In the genomic region with DNA sequence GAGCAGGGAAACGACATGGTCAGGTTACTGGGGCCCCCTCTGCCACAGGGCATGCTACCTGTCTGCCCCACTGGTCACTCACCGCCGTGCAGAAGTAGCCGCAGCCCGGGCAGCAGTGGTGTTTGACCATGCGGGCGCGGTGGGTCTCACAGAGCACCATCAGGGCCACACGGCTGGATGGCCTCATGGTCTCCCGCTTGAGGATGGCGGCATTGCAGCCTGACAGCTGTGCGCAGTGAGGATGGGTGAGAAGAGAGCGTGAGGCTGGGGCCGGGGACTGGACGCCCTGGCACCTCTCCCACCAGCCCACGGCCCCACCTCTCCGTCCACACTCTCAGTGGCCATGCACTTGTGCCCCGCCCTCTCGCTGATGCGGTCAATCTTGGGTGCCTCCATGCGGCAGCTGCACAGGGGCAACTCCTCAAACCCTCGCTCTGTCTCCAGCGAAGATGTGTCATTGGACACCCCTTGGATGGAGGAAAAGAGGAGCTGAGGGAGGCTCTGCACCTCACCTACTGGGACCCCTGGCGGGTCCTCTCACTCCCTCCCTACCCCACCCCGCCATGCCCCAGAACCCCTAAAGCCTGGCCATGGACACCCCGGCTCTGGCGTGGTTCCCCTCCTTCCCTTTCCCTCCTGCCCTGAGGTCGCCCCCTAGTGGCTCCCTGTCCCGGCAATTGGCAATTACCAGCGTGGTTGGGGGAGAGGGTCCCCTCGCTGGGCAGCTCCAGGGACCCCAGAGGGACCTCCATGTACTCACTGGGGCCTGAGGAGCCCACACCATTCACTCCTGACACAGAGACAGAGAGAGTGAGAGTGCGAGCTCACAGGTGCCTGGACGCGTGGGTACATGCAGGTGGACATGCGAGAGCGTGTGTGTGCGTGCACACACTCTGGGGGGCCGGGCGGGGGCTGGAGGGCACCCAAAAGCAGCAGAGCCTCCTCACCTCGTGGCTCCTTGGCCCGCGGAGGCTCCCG, we compare ENCODE assay signal across 8 cellular contexts. TPM values are rescaled to one million over a fixed set of nuclear protein-coding genes. Genes with fewer than 3 reads are reported as not detected.
DNase-seq lines count a peak whose midpoint lies in the region; ATAC-seq, FAIRE-seq and TF ChIP-seq lines count a peak whose summit lies in the region.

No MANE protein-coding gene starts in this region.

- BruUV-seq in PC-9 (replicated peaks; lab: Mats Ljungman, UMichigan), result TSS peak; percentile 33

- no peaks in the 10 kb centered on the region for H4K20me1 ChIP-seq in DOHH2 (ENCODE audit: control insufficient read depth, insufficient read depth, low read depth, low read length)
- H4K20me1 ChIP-seq in PC-9 (ENCODE audit: insufficient read depth), result no peaks in the 10 kb centered on the region

- no peak overlapping the region for H3K4me2 ChIP-seq in DOHH2 (ENCODE audit: low read length)
- no peak overlapping the region for H3K4me2 ChIP-seq in PC-9

- ATAC-seq in GM21825 (IDR thresholded peaks at IDR 0.05; ENCODE audit: unreplicated experiment), result no peak
- ATAC-seq in HG03460 (IDR thresholded peaks at IDR 0.05; ENCODE audit: unreplicated experiment), result no peak

- H3K9me2 ChIP-seq in DOHH2 (replicated peaks; ENCODE audit: control insufficient read depth, low read length) (no peaks in the 10 kb centered on the region), PC-9 (ENCODE audit: insufficient read depth) (no peaks in the 10 kb centered on the region)

- POLR2A ChIA-PET in PC-9 (lab: Charles Lee; ENCODE audit: unreplicated experiment), result no interaction called here

- no peak overlapping the region for H2AFZ ChIP-seq in PC-9

- H3K36me3 ChIP-seq in DOHH2 (ENCODE audit: control insufficient read depth, low read length) (peaks cover 81% of the 10 kb centered on the region), PC-9 (ENCODE audit: low read depth) (0 out of 2 replicates have a peak, but pooled peaks cover 6% of the 10 kb centered on the region), adipocyte (ENCODE audit: control insufficient read depth, insufficient read depth, low read length, severe bottlenecking) (peaks cover 73% of the 10 kb centered on the region), kidney (ENCODE audit: control insufficient read depth in 1 of 2, insufficient read depth in 2 of 2, low read length in 2 of 2) (peaks cover 18 to 40% of the 10 kb centered on the region in 2 donors)

- no peaks in the 10 kb centered on the region for H3F3A ChIP-seq in DOHH2 (ENCODE audit: control insufficient read depth, insufficient read depth)
- H3F3A ChIP-seq in PC-9 (ENCODE audit: insufficient read depth, low read depth), result no peaks in the 10 kb centered on the region

- H3K79me2 ChIP-seq in DOHH2 (ENCODE audit: control insufficient read depth, low read length), result no peaks in the 10 kb centered on the region
- no peaks in the 10 kb centered on the region for H3K79me2 ChIP-seq in PC-9 (ENCODE audit: low read depth)

- no peak overlapping the region for H3K4me3 ChIP-seq in DOHH2 (ENCODE audit: low read length)
- H3K4me3 ChIP-seq in PC-9, result no peak overlapping the region
- H3K4me3 ChIP-seq in adipocyte (ENCODE audit: low read length), result no peak overlapping the region
- no peak overlapping the region for H3K4me3 ChIP-seq in kidney (ENCODE audit: low read length in 2 of 2)

- DNase-seq in PC-9, result peak in 1 of 2 experiments; percentile 17
- DNase-seq in adipocyte (ENCODE audit: low read depth), result peak; percentile 68
- peak; percentile 64 for DNase-seq in kidney
- peak; percentile 35 for DNase-seq in stimulated activated naive CD4-positive, alpha-beta T cell treated with Interleukin-2 at 50 U/mL for 16 hours (lab: John Stamatoyannopoulos, UW)
- no peak for DNase-seq in SHP77 treated with DMSO at 0.1 percent for 48 hours (lab: John Stamatoyannopoulos, UW)

- no peaks in the 10 kb centered on the region for H3K4me1 ChIP-seq in DOHH2 (ENCODE audit: control insufficient read depth, low read length)
- H3K4me1 ChIP-seq in PC-9 (replicated peaks; ENCODE audit: insufficient read depth), result no peaks in the 10 kb centered on the region
- H3K4me1 ChIP-seq in adipocyte (ENCODE audit: control insufficient read depth, insufficient read depth, low read length), result peaks cover 5% of the 10 kb centered on the region
- no peaks in the 10 kb centered on the region for H3K4me1 ChIP-seq in kidney (ENCODE audit: control insufficient read depth in 1 of 2, insufficient read depth in 1 of 2, low read depth in 1 of 2, low read length in 2 of 2)

- intact Hi-C loops in PC-9 (cut with micrococcal nuclease; ENCODE audit: unreplicated experiment) (no loop called here), kidney (cut with DNase I) (no loop called here)

- CTCF ChIA-PET in PC-9 (lab: Charles Lee), result interaction anchor here (0.5 kb wide), 1 partner anchor 212 kb away, joined by 3 read pairs; no protein-coding TSS in a partner anchor

- H3K9ac ChIP-seq in adipocyte (ENCODE audit: low read length), result no peak overlapping the region
- no peak overlapping the region for H3K9ac ChIP-seq in kidney (ENCODE audit: low read length in 2 of 2)

- no peaks in the 10 kb centered on the region for H3K9me3 ChIP-seq in DOHH2 (ENCODE audit: control insufficient read depth, insufficient read depth, low read length)
- no peaks in the 10 kb centered on the region for H3K9me3 ChIP-seq in PC-9 (ENCODE audit: insufficient read depth, low read depth)
- no peaks in the 10 kb centered on the region for H3K9me3 ChIP-seq in adipocyte (ENCODE audit: control insufficient read depth, low read length)
- H3K9me3 ChIP-seq in kidney (ENCODE audit: control insufficient read depth in 1 of 2, low read length in 2 of 2), result no peaks in the 10 kb centered on the region

- FAIRE-seq in kidney (lab: Jason Lieb, UNC), result no peak

- H3K27ac ChIP-seq in DOHH2 (ENCODE audit: low read depth, low read length) (no peak overlapping the region), PC-9 (no peak overlapping the region), kidney (ENCODE audit: low read depth in 2 of 2, low read length in 2 of 2) (no peak overlapping the region)

- TF ChIP-seq CTCF in DOHH2 (IDR thresholded peaks at IDR 0.05; ENCODE audit: low read depth, low read length, poor library complexity, severe bottlenecking) (peak; percentile 97), PC-9 (conservative IDR thresholded peaks at IDR 0.05) (peak; percentile 89), kidney (IDR thresholded peaks at IDR 0.05; ENCODE audit: borderline replicate concordance, extremely low read depth, insufficient read depth) (peak; percentile 64)

- H3K27me3 ChIP-seq in DOHH2 (ENCODE audit: control insufficient read depth, low read length) (no peaks in the 10 kb centered on the region), PC-9 (ENCODE audit: insufficient read depth, low read depth) (no peaks in the 10 kb centered on the region), adipocyte (replicated peaks; ENCODE audit: control insufficient read depth, insufficient read depth, low read length) (no peaks in the 10 kb centered on the region)

RNA-seq across cellular contexts. Expression of a gene that starts 8.9 kb away (rescaled TPM):
- 57.3 and 68.3 TPM in 2 replicates for total RNA-seq in PC-9 (2021)
- 40.5 TPM for total RNA-seq in kidney
- 35.3 TPM for polyA plus RNA-seq in kidney (ENCODE audit: insufficient read depth, low read depth, low replicate concordance)

RNA-seq across cellular contexts. Expression of a gene that starts 9.8 kb away (rescaled TPM):
- total RNA-seq in PC-9 (2021), result 44.4 and 44.9 TPM in 2 replicates
- 137 TPM for total RNA-seq in kidney
- 37.4 TPM for polyA plus RNA-seq in kidney (ENCODE audit: insufficient read depth, low read depth, low replicate concordance)

RNA-seq across cellular contexts. Expression of a gene that starts 13.3 kb away (rescaled TPM):
- total RNA-seq in PC-9 (2021) (16.2 and 20.3 TPM in 2 replicates), kidney (3.4 TPM)
- 2.5 TPM for polyA plus RNA-seq in kidney (ENCODE audit: insufficient read depth, low read depth, low replicate concordance)

RNA-seq across cellular contexts. Expression of a gene that starts 25.9 kb away (rescaled TPM):
- total RNA-seq in PC-9 (2021) (23.1 and 23.4 TPM in 2 replicates), kidney (66.9 TPM)
- polyA plus RNA-seq in kidney (ENCODE audit: insufficient read depth, low read depth, low replicate concordance), result 131 TPM

RNA-seq across cellular contexts. Expression of a gene that starts 38.9 kb away (rescaled TPM):
- 0.96 and 2.4 TPM in 2 replicates for total RNA-seq in PC-9 (2021)
- total RNA-seq in kidney, result 38.7 TPM
- 84.0 TPM for polyA plus RNA-seq in kidney (ENCODE audit: insufficient read depth, low read depth, low replicate concordance)
